20 cellular contexts compared by ENCODE assay signal in the genomic region with DNA sequence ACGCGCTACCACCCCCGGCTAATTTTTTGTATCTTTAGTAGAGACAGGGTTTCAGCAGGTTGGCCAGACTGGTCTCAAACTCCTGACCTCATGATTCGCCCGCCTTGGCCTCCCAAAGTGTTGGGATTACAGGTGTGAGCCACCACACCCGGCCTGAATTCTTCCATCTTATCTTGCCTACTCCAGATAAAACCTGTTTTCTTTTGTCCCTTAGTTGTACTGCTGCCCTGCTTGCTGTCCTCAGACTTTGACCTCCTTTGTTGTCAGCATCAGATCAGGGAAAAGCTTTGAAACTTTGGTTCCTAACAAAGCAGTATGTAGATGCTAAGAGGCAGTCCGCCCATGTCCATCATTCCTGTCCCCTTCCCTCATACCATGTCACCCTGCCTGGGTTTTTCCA.
DNase-seq lines count a peak whose midpoint lies in the region; ATAC-seq and TF ChIP-seq lines count a peak whose summit lies in the region.
"Had no signal": no experiment of that assay in that cellular context is flagged by ENCODE, and none has a peak within 500 bp of the region (broad histone marks: within the 10 kb centered on the region; RNA-seq: fewer than 3 reads in every experiment).

No MANE protein-coding gene starts in this region.

- H3K9me3 Mint-ChIP-seq in activated T-cell treated with anti-CD3 and anti-CD28 coated beads, Interleukin-2, amount 50 U/mL, for 24 hours: no peaks in the 10 kb centered on the region
- H3K9me3 Mint-ChIP-seq in effector memory CD8-positive, alpha-beta T cell: no peaks in the 10 kb centered on the region
- H3K9me3 Mint-ChIP-seq in nephron: no peaks in the 10 kb centered on the region
- H3K9me3 Mint-ChIP-seq in stimulated activated effector memory CD8-positive, alpha-beta T cell treated with anti-CD3 and anti-CD28 coated beads, Interleukin-12 subunit alpha, Interleukin-12 subunit beta, amount 100 ng/mL, for 72 hours: no peaks in the 10 kb centered on the region
- H3K9me3 Mint-ChIP-seq: CD4-positive, alpha-beta T cell; HFFc6; IgD-negative memory B cell had no signal

- peak overlapping the region; percentile 53 for H3K27ac Mint-ChIP-seq in activated T-cell treated with anti-CD3 and anti-CD28 coated beads, Interleukin-2, amount 50 U/mL, for 24 hours
- peak overlapping the region; percentile 29 to 64 for H3K27ac Mint-ChIP-seq in effector memory CD8-positive, alpha-beta T cell
- peak overlapping the region; percentile 91 to 93 (median 92) for H3K27ac Mint-ChIP-seq in nephron
- H3K27ac Mint-ChIP-seq in stimulated activated effector memory CD8-positive, alpha-beta T cell treated with anti-CD3 and anti-CD28 coated beads, Interleukin-12 subunit alpha, Interleukin-12 subunit beta, amount 100 ng/mL, for 72 hours: peak overlapping the region; percentile 50
- H3K27ac Mint-ChIP-seq: CD4-positive, alpha-beta T cell; HFFc6; IgD-negative memory B cell had no signal

- TF ChIP-seq CTCF in nephron (IDR thresholded peaks at IDR 0.05; ENCODE audit: unreplicated experiment in 3 of 3): no peak

- H3K4me3 Mint-ChIP-seq in activated T-cell treated with anti-CD3 and anti-CD28 coated beads, Interleukin-2, amount 50 U/mL, for 24 hours: no peak overlapping the region
- no peak overlapping the region for H3K4me3 Mint-ChIP-seq in effector memory CD8-positive, alpha-beta T cell
- H3K4me3 Mint-ChIP-seq in nephron: peak overlapping the region in 2 of 3 experiments; percentile 30 to 39
- H3K4me3 Mint-ChIP-seq in stimulated activated effector memory CD8-positive, alpha-beta T cell treated with anti-CD3 and anti-CD28 coated beads, Interleukin-12 subunit alpha, Interleukin-12 subunit beta, amount 100 ng/mL, for 72 hours: no peak overlapping the region
- H3K4me3 Mint-ChIP-seq: CD4-positive, alpha-beta T cell; HFFc6; IgD-negative memory B cell had no signal

- H3K36me3 Mint-ChIP-seq in activated T-cell treated with anti-CD3 and anti-CD28 coated beads, Interleukin-2, amount 50 U/mL, for 24 hours (ENCODE audit: low read depth): peaks cover 77% of the 10 kb centered on the region
- peaks cover 52% of the 10 kb centered on the region for H3K36me3 Mint-ChIP-seq in effector memory CD8-positive, alpha-beta T cell (ENCODE audit: insufficient read depth)
- peaks cover 45% of the 10 kb centered on the region for H3K36me3 Mint-ChIP-seq in nephron (ENCODE audit: low read depth)
- H3K36me3 Mint-ChIP-seq in stimulated activated effector memory CD8-positive, alpha-beta T cell treated with anti-CD3 and anti-CD28 coated beads, Interleukin-12 subunit alpha, Interleukin-12 subunit beta, amount 100 ng/mL, for 72 hours: peaks cover 62% of the 10 kb centered on the region

- peaks cover 16% of the 10 kb centered on the region for H3K4me1 Mint-ChIP-seq in activated T-cell treated with anti-CD3 and anti-CD28 coated beads, Interleukin-2, amount 50 U/mL, for 24 hours (ENCODE audit: low read depth)
- H3K4me1 Mint-ChIP-seq in effector memory CD8-positive, alpha-beta T cell (ENCODE audit: low read depth in 2 of 2): peaks cover 6 to 9% of the 10 kb centered on the region in 2 donors
- H3K4me1 Mint-ChIP-seq in nephron: peaks cover 73% of the 10 kb centered on the region
- H3K4me1 Mint-ChIP-seq in stimulated activated effector memory CD8-positive, alpha-beta T cell treated with anti-CD3 and anti-CD28 coated beads, Interleukin-12 subunit alpha, Interleukin-12 subunit beta, amount 100 ng/mL, for 72 hours: peaks cover 13% of the 10 kb centered on the region

- no peaks in the 10 kb centered on the region for H3K27me3 Mint-ChIP-seq in activated T-cell treated with anti-CD3 and anti-CD28 coated beads, Interleukin-2, amount 50 U/mL, for 24 hours
- no peaks in the 10 kb centered on the region for H3K27me3 Mint-ChIP-seq in effector memory CD8-positive, alpha-beta T cell
- no peaks in the 10 kb centered on the region for H3K27me3 Mint-ChIP-seq in nephron (ENCODE audit: low read depth)
- H3K27me3 Mint-ChIP-seq: CD4-positive, alpha-beta T cell; IgD-negative memory B cell had no signal

- no peak for ATAC-seq in effector memory CD8-positive, alpha-beta T cell (replicated peaks)
- no peak for ATAC-seq in stimulated activated effector memory CD8-positive, alpha-beta T cell treated with anti-CD3 and anti-CD28 coated beads, Interleukin-12 subunit alpha, Interleukin-12 subunit beta, amount 100 ng/mL, for 72 hours

- DNase-seq in activated T-cell treated with anti-CD3 and anti-CD28 coated beads, Interleukin-2, amount 50 U/mL, for 24 hours: no peak
- DNase-seq in activated T-cell treated with anti-CD3 and anti-CD28 coated beads, Interleukin-2, amount 50 U/mL, for 48 hours: no peak
- DNase-seq in effector memory CD8-positive, alpha-beta T cell: no peak
- no peak for DNase-seq in stimulated activated effector memory CD8-positive, alpha-beta T cell treated with anti-CD3 and anti-CD28 coated beads, Interleukin-12 subunit alpha, Interleukin-12 subunit beta, amount 100 ng/mL, for 72 hours (ENCODE audit: low spot score in 2 of 2)
- DNase-seq in AG20443 (ENCODE audit: low spot score) (no peak), HK-2 (ENCODE audit: unreplicated experiment) (no peak), glomerular visceral epithelial cell (ENCODE audit: extremely low spot score) (no peak)
- DNase-seq: BE2C; Calu3; CD4-positive, alpha-beta T cell; HFFc6; Kasumi-1; MM.1S; NCI-H1105; NCI-H187; NCI-H748 treated with DMSO at 0.1 percent for 48 hours; OCI-M1; RPMI8226 had no signal

Comparison
In these comparisons a context has a peak if more than half of its experiments do, and no peak if none do; other contexts are left out.
1. H3K4me3 Mint-ChIP-seq: peak in nephron (2 of 3); none in activated T-cell treated with anti-CD3 and anti-CD28 coated beads, Interleukin-2, amount 50 U/mL, for 24 hours (single experiment), effector memory CD8-positive, alpha-beta T cell (0 of 2) and stimulated activated effector memory CD8-positive, alpha-beta T cell treated with anti-CD3 and anti-CD28 coated beads, Interleukin-12 subunit alpha, Interleukin-12 subunit beta, amount 100 ng/mL, for 72 hours (single experiment).
2. Peak in every context shown above with its lines, with median percentiles within 50 percentile points of each other: H3K27ac Mint-ChIP-seq.